ENCODE assay signal across 1 cellular context in the genomic region with DNA sequence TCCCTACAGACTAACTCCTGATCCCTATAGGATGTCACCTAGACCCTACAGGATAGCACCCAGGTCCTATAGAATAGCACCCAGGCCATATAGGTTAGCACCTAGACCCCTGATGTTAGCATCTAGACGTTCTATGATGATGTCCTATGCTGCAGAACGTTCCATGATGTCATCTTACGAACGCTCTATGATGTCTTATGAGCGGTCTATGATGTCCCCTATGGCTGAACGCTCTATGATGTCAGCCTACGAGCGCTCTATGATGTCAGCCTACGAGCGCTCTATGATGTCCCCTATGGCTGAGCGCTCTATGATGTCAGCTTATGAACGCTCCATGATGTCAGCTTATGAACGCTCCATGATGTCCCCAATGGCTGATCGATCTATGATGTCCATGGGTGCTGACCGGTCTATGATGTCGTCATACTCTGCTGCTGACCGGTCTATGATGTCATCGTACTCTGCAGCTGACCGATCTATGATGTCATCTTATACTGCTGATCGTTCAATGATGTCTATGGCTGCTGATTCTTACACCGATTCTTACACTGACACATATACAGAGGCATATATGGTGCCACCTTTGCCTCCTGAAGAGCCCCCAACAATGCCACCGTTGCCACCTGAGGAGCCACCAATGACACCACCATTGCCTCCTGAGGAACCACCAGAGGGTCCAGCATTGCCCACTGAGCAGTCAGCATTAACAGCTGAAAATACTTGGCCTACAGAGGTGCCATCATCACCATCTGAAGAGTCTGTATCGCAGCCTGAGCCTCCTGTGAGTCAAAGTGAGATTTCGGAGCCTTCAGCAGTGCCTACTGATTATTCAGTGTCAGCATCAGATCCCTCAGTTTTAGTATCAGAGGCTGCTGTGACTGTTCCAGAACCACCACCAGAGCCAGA.
TF ChIP-seq lines count a peak whose summit lies in the region.

No MANE protein-coding gene starts in this region.

TF ChIP-seq in HCT116, 20 proteins besides CTCF, POLR2A, EP300 and RAD21:
- TF ChIP-seq ZFX (IDR thresholded peaks at IDR 0.05) (no peak), JUND (IDR thresholded peaks at IDR 0.05) (peak; percentile 7; the same call in 1 of the 2 replicates), ELF1 (IDR thresholded peaks at IDR 0.05; ENCODE audit: borderline replicate concordance, low read depth) (no peak), TCF7L2 (IDR thresholded peaks at IDR 0.05; ENCODE audit: borderline replicate concordance, extremely low read depth, insufficient read depth, insufficient read length) (no peak), ZNF274 (IDR thresholded peaks at IDR 0.05; ENCODE audit: low read depth, low read length) (no peak), SP1 (IDR thresholded peaks at IDR 0.05; ENCODE audit: low read depth) (no peak), POLR2AphosphoS5 (IDR thresholded peaks at IDR 0.05; ENCODE audit: low read depth, low read length) (0 out of 2 replicates have a peak, but pooled peaks have one; percentile 2), EZH2 (IDR thresholded peaks at IDR 0.05) (no peak), MAX (IDR thresholded peaks at IDR 0.05) (no peak), EZH2phosphoT487 (IDR thresholded peaks at IDR 0.05; ENCODE audit: borderline replicate concordance) (no peak), ATF3 (IDR thresholded peaks at IDR 0.05) (no peak), CEBPB (IDR thresholded peaks at IDR 0.05; ENCODE audit: low read depth) (no peak), EGR1 (IDR thresholded peaks at IDR 0.05; ENCODE audit: low read depth) (no peak)
- TF ChIP-seq, protein P1, sequence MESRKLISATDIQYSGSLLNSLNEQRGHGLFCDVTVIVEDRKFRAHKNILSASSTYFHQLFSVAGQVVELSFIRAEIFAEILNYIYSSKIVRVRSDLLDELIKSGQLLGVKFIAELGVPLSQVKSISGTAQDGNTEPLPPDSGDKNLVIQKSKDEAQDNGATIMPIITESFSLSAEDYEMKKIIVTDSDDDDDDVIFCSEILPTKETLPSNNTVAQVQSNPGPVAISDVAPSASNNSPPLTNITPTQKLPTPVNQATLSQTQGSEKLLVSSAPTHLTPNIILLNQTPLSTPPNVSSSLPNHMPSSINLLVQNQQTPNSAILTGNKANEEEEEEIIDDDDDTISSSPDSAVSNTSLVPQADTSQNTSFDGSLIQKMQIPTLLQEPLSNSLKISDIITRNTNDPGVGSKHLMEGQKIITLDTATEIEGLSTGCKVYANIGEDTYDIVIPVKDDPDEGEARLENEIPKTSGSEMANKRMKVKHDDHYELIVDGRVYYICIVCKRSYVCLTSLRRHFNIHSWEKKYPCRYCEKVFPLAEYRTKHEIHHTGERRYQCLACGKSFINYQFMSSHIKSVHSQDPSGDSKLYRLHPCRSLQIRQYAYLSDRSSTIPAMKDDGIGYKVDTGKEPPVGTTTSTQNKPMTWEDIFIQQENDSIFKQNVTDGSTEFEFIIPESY (IDR thresholded peaks at IDR 0.05; ENCODE audit: extremely low read depth, insufficient replicate concordance, low read length) = no peak
